1 cellular context compared by ENCODE assay signal in genomic region chr18:42743756-42744138, GRCh38.
TF ChIP-seq lines count a peak whose summit lies in the region.

No MANE protein-coding gene starts in this region.

TF ChIP-seq in H1, 55 proteins besides CTCF, POLR2A, EP300 and RAD21:
- TF ChIP-seq TAF1 (IDR thresholded peaks at IDR 0.05; ENCODE audit: low read depth, low read length) (peak; percentile 45; the same call in 1 of the 2 replicates), TBP (IDR thresholded peaks at IDR 0.05; ENCODE audit: low read depth, low read length) (peak; percentile 57; the same call in 1 of the 2 replicates), HDAC2 (IDR thresholded peaks at IDR 0.05; ENCODE audit: borderline replicate concordance in 1 of 2, low read depth in 2 of 2, low read length in 2 of 2) (0 out of 4 replicates have a peak, but pooled peaks of 1 of the 2 experiments have one; percentile 12), TEAD4 (IDR thresholded peaks at IDR 0.05; ENCODE audit: low read depth, low read length) (peak; percentile 80), TCF12 (IDR thresholded peaks at IDR 0.05; ENCODE audit: low read depth, low read length) (0 out of 2 replicates have a peak, but pooled peaks have one; percentile 13), POLR2AphosphoS5 (IDR thresholded peaks at IDR 0.05; ENCODE audit: low read depth, low read length) (peak; percentile 38; the same call in 1 of the 2 replicates), SP1 (IDR thresholded peaks at IDR 0.05; ENCODE audit: low read depth, low read length) (0 out of 2 replicates have a peak, but pooled peaks have one; percentile 20)
TF ChIP-seq in H1: peak in this region for 7; not testable (repeated sequence) for 48.
